In genomic region chr1:110513511-110513910, GRCh38 we compare ENCODE assay signal across 18 cellular contexts. TPM values are rescaled to one million over a fixed set of nuclear protein-coding genes. Genes with fewer than 3 reads are reported as not detected.
DNase-seq lines count a peak whose midpoint lies in the region; ATAC-seq, FAIRE-seq and TF ChIP-seq lines count a peak whose summit lies in the region.
"Had no signal": no experiment of that assay in that cellular context is flagged by ENCODE, and none has a peak within 500 bp of the region (broad histone marks: within the 10 kb centered on the region; RNA-seq: fewer than 3 reads in every experiment).

No MANE protein-coding gene starts in this region.

- no peak overlapping the region for H4K8ac ChIP-seq in H1 (ENCODE audit: extremely low read depth, insufficient read depth, low read length)

- H3K56ac ChIP-seq in H1 (replicated peaks; ENCODE audit: insufficient read length, low read depth, low read length) = no peak overlapping the region

- H2AFZ ChIP-seq in HepG2 (ENCODE audit: low read length) (no peak overlapping the region), H1 (ENCODE audit: low read length) (no peak overlapping the region)

- no peak overlapping the region for H3K18ac ChIP-seq in H1 (ENCODE audit: extremely low read depth, low read length)

- H2AK5ac ChIP-seq in H1 (ENCODE audit: low read depth, low read length) = no peak overlapping the region

- no peaks in the 10 kb centered on the region for H4K20me1 ChIP-seq in HepG2 (ENCODE audit: insufficient read depth, low read length)
- no peaks in the 10 kb centered on the region for H4K20me1 ChIP-seq in H1 (replicated peaks in 1 of 2; ENCODE audit: control insufficient read depth in 1 of 2, insufficient read depth in 2 of 2, low read length in 2 of 2)

- H2BK15ac ChIP-seq in H1 (ENCODE audit: low read length) = 0 out of 2 replicates have a peak overlapping the region, but pooled peaks have one; percentile 5

- H4K5ac ChIP-seq in H1 (ENCODE audit: insufficient read length, low read depth, low read length) = no peak overlapping the region

- H3K36me3 Mint-ChIP-seq in stimulated activated effector memory CD8-positive, alpha-beta T cell treated with anti-CD3 and anti-CD28 coated beads, Interleukin-12 subunit alpha, Interleukin-12 subunit beta, amount 100 ng/mL, for 72 hours = no peaks in the 10 kb centered on the region
- no peaks in the 10 kb centered on the region for H3K36me3 Mint-ChIP-seq in CD4-positive, alpha-beta T cell (ENCODE audit: low read depth)

- H3K9ac ChIP-seq in HepG2 (ENCODE audit: insufficient read depth, low read depth, low read length) (no peak overlapping the region), H1 (replicated peaks in 1 of 4; ENCODE audit: extremely low read depth in 1 of 4, low read depth in 3 of 4, low read length in 3 of 4) (no peak overlapping the region)
- H3K9ac ChIP-seq: KMS-11 had no signal

- no peak overlapping the region for H2BK20ac ChIP-seq in H1 (ENCODE audit: low read length)

- no peak overlapping the region for H3K14ac ChIP-seq in H1 (ENCODE audit: insufficient read length)

- H3K27me3 ChIP-seq in HepG2 (ENCODE audit: control insufficient read depth in 1 of 2, insufficient read depth in 2 of 2, low read length in 2 of 2) (peaks cover 0 to 14% of the 10 kb centered on the region in 2 experiments; a peak in 2 of 5 replicates), right lobe of liver (no peaks in the 10 kb centered on the region), H1 (replicated peaks in 1 of 4; ENCODE audit: control insufficient read depth in 3 of 4, extremely low read depth in 1 of 4, insufficient read depth in 3 of 4, low read length in 3 of 4) (no peaks in the 10 kb centered on the region)
- no peaks in the 10 kb centered on the region for H3K27me3 ChIP-seq in CD4-positive, alpha-beta T cell (ENCODE audit: control insufficient read depth, insufficient read depth, low read length)
- H3K27me3 ChIP-seq: thyroid gland had no signal

- H3K4me3 Mint-ChIP-seq in stimulated activated effector memory CD8-positive, alpha-beta T cell treated with anti-CD3 and anti-CD28 coated beads, Interleukin-12 subunit alpha, Interleukin-12 subunit beta, amount 100 ng/mL, for 72 hours = no peak overlapping the region
- H3K4me3 Mint-ChIP-seq in CD4-positive, alpha-beta T cell = no peak overlapping the region
- H3K4me3 Mint-ChIP-seq: activated naive CD8-positive, alpha-beta T cell treated with anti-CD3 and anti-CD28 coated beads, Interleukin-2, amount 50 U/mL, for 24 hours had no signal

- intact Hi-C loops in HepG2 (cut with micrococcal nuclease; ENCODE audit: unreplicated experiment) (no loop called here), right lobe of liver (cut with DNase I) (no loop called here)
- intact Hi-C loops in CD4-positive, alpha-beta T cell (cut with DNase I, micrococcal nuclease) = no loop called here

- no peaks in the 10 kb centered on the region for H3K79me1 ChIP-seq in H1 (ENCODE audit: low read depth, low read length)

- H4K91ac ChIP-seq in H1 (replicated peaks; ENCODE audit: insufficient read length, low read length) = no peak overlapping the region

- H3K4me1 ChIP-seq in HepG2 (ENCODE audit: insufficient read depth, low read length) (no peaks in the 10 kb centered on the region), right lobe of liver (no peaks in the 10 kb centered on the region), H1 (replicated peaks in 1 of 4; ENCODE audit: control insufficient read depth in 3 of 4, insufficient read depth in 4 of 4, low read length in 3 of 4) (peaks cover 0 to 18% (median 7%) of the 10 kb centered on the region in 4 experiments; a peak in 6 of 7 replicates)
- H3K4me1 ChIP-seq: heart right ventricle, thyroid gland had no signal

- H3K4me1 Mint-ChIP-seq in stimulated activated effector memory CD8-positive, alpha-beta T cell treated with anti-CD3 and anti-CD28 coated beads, Interleukin-12 subunit alpha, Interleukin-12 subunit beta, amount 100 ng/mL, for 72 hours = no peaks in the 10 kb centered on the region
- no peaks in the 10 kb centered on the region for H3K4me1 Mint-ChIP-seq in CD4-positive, alpha-beta T cell (ENCODE audit: low read depth)
- H3K4me1 Mint-ChIP-seq: activated naive CD8-positive, alpha-beta T cell treated with anti-CD3 and anti-CD28 coated beads, Interleukin-2, amount 50 U/mL, for 24 hours had no signal

- TF ChIP-seq POLR2A in HepG2 (IDR thresholded peaks at IDR 0.05; ENCODE audit: insufficient read depth in 1 of 2, low read depth in 2 of 2, low read length in 2 of 2) (no peak), right lobe of liver (IDR thresholded peaks at IDR 0.05) (no peak), H1 (IDR thresholded peaks at IDR 0.05; ENCODE audit: control extremely low read depth in 1 of 2, low read depth in 2 of 2, low read length in 2 of 2) (no peak)

- no peak overlapping the region for H2BK120ac ChIP-seq in H1 (replicated peaks; ENCODE audit: low read depth, low read length)

- no peak overlapping the region for H3K4ac ChIP-seq in H1 (replicated peaks; ENCODE audit: insufficient read length, low read depth, low read length)

- H3K4me2 ChIP-seq in HepG2 (ENCODE audit: low read depth, low read length) (no peak overlapping the region), H1 (ENCODE audit: insufficient read depth in 1 of 2, low read depth in 2 of 2, low read length in 2 of 2) (no peak overlapping the region)
- H3K4me2 ChIP-seq: KMS-11 had no signal

- FAIRE-seq in HepG2 (lab: Jason Lieb, UNC) = no peak
- no peak for FAIRE-seq in H1 (lab: Jason Lieb, UNC)
- FAIRE-seq in GM19239 (lab: Jason Lieb, UNC) = no peak

- no peaks in the 10 kb centered on the region for H3K23me2 ChIP-seq in H1 (ENCODE audit: low read depth, low read length)

- H3K36me3 ChIP-seq in HepG2 (replicated peaks in 1 of 2; ENCODE audit: control insufficient read depth in 1 of 2, insufficient read depth in 2 of 2, low read length in 2 of 2) = no peaks in the 10 kb centered on the region
- H3K36me3 ChIP-seq in right lobe of liver = no peaks in the 10 kb centered on the region
- H3K36me3 ChIP-seq in H1 (ENCODE audit: control insufficient read depth in 2 of 4, insufficient read depth in 4 of 4, low read length in 3 of 4) = no peaks in the 10 kb centered on the region
- H3K36me3 ChIP-seq: heart right ventricle, thyroid gland had no signal

- in situ Hi-C loops in HepG2 (cut with HindIII; ENCODE audit: extremely low pct_ligation_motif_present, low pct_unique_long_range_greater_than_20kb) = no loop called here

- H3K23ac ChIP-seq in H1 (ENCODE audit: insufficient read length) = no peak overlapping the region

- 0 out of 2 replicates have a peak overlapping the region, but pooled peaks have one; percentile 14 for H2BK12ac ChIP-seq in H1 (ENCODE audit: low read depth, low read length)

- H3K9me3 ChIP-seq in HepG2 (ENCODE audit: low read length) (no peaks in the 10 kb centered on the region), right lobe of liver (no peaks in the 10 kb centered on the region), H1 (ENCODE audit: insufficient read depth in 2 of 2, low read depth in 1 of 2, low read length in 1 of 2) (peaks cover 0 to 4% of the 10 kb centered on the region in 2 experiments; a peak in 2 of 4 replicates)
- no peaks in the 10 kb centered on the region for H3K9me3 ChIP-seq in CD4-positive, alpha-beta T cell (ENCODE audit: control insufficient read depth, low read length)
- H3K9me3 ChIP-seq: heart right ventricle, thyroid gland had no signal

- TF ChIP-seq RAD21 in HepG2 (CRISPR knock-in tag; IDR thresholded peaks at IDR 0.05) (no peak), H1 (IDR thresholded peaks at IDR 0.05 in 1 of 2, conservative IDR thresholded peaks at IDR 0.05 in 1 of 2; ENCODE audit: low read depth in 2 of 2, low read length in 2 of 2) (no peak)

- H3K27me3 Mint-ChIP-seq in CD4-positive, alpha-beta T cell = peaks cover 17% of the 10 kb centered on the region

- POLR2A ChIA-PET in HepG2 (lab: Yijun Ruan, JAX) (no interaction called here), H1 (lab: Charles Lee; ENCODE audit: partially characterized antibody) (no interaction called here)
- POLR2A ChIA-PET in CD4-positive, alpha-beta T cell (lab: Charles Lee) = no interaction called here

- H3K27ac ChIP-seq in HepG2 (ENCODE audit: extremely low read length, insufficient read depth, low read length) (no peak overlapping the region), right lobe of liver (no peak overlapping the region), H1 (ENCODE audit: low read depth, low read length) (no peak overlapping the region)
- H3K27ac ChIP-seq in CD4-positive, alpha-beta T cell (ENCODE audit: low read depth, low read length) = no peak overlapping the region
- H3K27ac ChIP-seq: heart right ventricle, KMS-11, thyroid gland had no signal

- H3K27ac Mint-ChIP-seq in stimulated activated effector memory CD8-positive, alpha-beta T cell treated with anti-CD3 and anti-CD28 coated beads, Interleukin-12 subunit alpha, Interleukin-12 subunit beta, amount 100 ng/mL, for 72 hours = no peak overlapping the region
- H3K27ac Mint-ChIP-seq in CD4-positive, alpha-beta T cell = no peak overlapping the region
- H3K27ac Mint-ChIP-seq: activated naive CD8-positive, alpha-beta T cell treated with anti-CD3 and anti-CD28 coated beads, Interleukin-2, amount 50 U/mL, for 24 hours had no signal

- no peaks in the 10 kb centered on the region for H3K9me3 Mint-ChIP-seq in stimulated activated effector memory CD8-positive, alpha-beta T cell treated with anti-CD3 and anti-CD28 coated beads, Interleukin-12 subunit alpha, Interleukin-12 subunit beta, amount 100 ng/mL, for 72 hours
- H3K9me3 Mint-ChIP-seq in CD4-positive, alpha-beta T cell = no peaks in the 10 kb centered on the region
- H3K9me3 Mint-ChIP-seq: activated naive CD8-positive, alpha-beta T cell treated with anti-CD3 and anti-CD28 coated beads, Interleukin-2, amount 50 U/mL, for 24 hours had no signal

- H3K79me2 ChIP-seq in HepG2 (ENCODE audit: insufficient read depth, low read length) (no peaks in the 10 kb centered on the region), H1 (ENCODE audit: control insufficient read depth in 1 of 2, insufficient read depth in 2 of 2, low read length in 2 of 2) (no peaks in the 10 kb centered on the region)

- TF ChIP-seq EP300 in HepG2 (IDR thresholded peaks at IDR 0.05; ENCODE audit: low read depth in 2 of 2, low read length in 2 of 2) (no peak), HepG2 (CRISPR knock-in tag; IDR thresholded peaks at IDR 0.05; ENCODE audit: borderline replicate concordance) (no peak), H1 (IDR thresholded peaks at IDR 0.05; ENCODE audit: borderline replicate concordance in 1 of 2, low read depth in 2 of 2, low read length in 2 of 2) (no peak)

- H3K4me3 ChIP-seq in HepG2 (replicated peaks in 1 of 3; ENCODE audit: insufficient read depth in 1 of 3, low read depth in 2 of 3, low read length in 3 of 3) (no peak overlapping the region), right lobe of liver (no peak overlapping the region), H1 (ENCODE audit: extremely low read depth in 1 of 4, insufficient read depth in 2 of 4, low read depth in 3 of 4, low read length in 4 of 4) (no peak overlapping the region)
- H3K4me3 ChIP-seq: heart right ventricle, thyroid gland had no signal

- TF ChIP-seq CTCF in HepG2 (CRISPR knock-in tag; IDR thresholded peaks at IDR 0.05) (no peak), right lobe of liver (IDR thresholded peaks at IDR 0.05) (no peak), H1 (IDR thresholded peaks at IDR 0.05; ENCODE audit: control extremely low read depth in 1 of 3, insufficient read depth in 1 of 3, low read depth in 1 of 3, low read length in 3 of 3) (peak in 2 of 3 experiments; percentile 6 to 10; a peak in 2 of 4 replicates)
- no peak for TF ChIP-seq CTCF in CD4-positive, alpha-beta T cell (IDR thresholded peaks at IDR 0.05)

- ATAC-seq in HepG2 (peak; percentile 41; the same call in 1 of the 3 replicates), right lobe of liver (no peak)
- peak; percentile 32 for ATAC-seq in stimulated activated effector memory CD8-positive, alpha-beta T cell treated with anti-CD3 and anti-CD28 coated beads, Interleukin-12 subunit alpha, Interleukin-12 subunit beta, amount 100 ng/mL, for 72 hours
- ATAC-seq in CD4-positive, alpha-beta T cell (ENCODE audit: poor library complexity) = no peak
- ATAC-seq: activated naive CD8-positive, alpha-beta T cell treated with anti-CD3 and anti-CD28 coated beads, Interleukin-2, amount 50 U/mL, for 24 hours; left lobe of liver had no signal

- 18% methylated on average over 8 of the region's 8 CpGs for WGBS in HepG2 (ENCODE audit: low lambda C conversion rate)
- WGBS in right lobe of liver (ENCODE audit: insufficient coverage, low coverage, low lambda C conversion rate, missing lambda C conversion rate) = 79% methylated on average over 7 of the region's 8 CpGs
- WGBS in H1 (ENCODE audit: extremely low coverage in 1 of 2, insufficient coverage in 1 of 2, insufficient read length in 1 of 2, insufficient replicate concordance in 2 of 2, low coverage in 1 of 2, low lambda C conversion rate in 2 of 2, missing lambda C conversion rate in 1 of 2), 2 experiments = 76% methylated on average over 5 of the region's 8 CpGs; no CpG with 5 or more reads in 1 of the 2 experiments

- CTCF ChIA-PET in HepG2 (lab: Yijun Ruan, JAX; ENCODE audit: low intra/inter-chr PET ratio, low total read pairs) (no interaction called here), H1 (lab: Charles Lee; ENCODE audit: partially characterized antibody) (interaction anchor here (0.6 to 9.1 kb wide), 8 partner anchors 10 to 454 kb away, joined by 3 to 85 read pairs (median 4); no protein-coding TSS in a partner anchor)
- CTCF ChIA-PET in CD4-positive, alpha-beta T cell (lab: Charles Lee) = interaction anchor here (0.7 kb wide), 1 partner anchor 29 kb away, joined by 4 read pairs; no protein-coding TSS in a partner anchor

- no TSS peak for BruUV-seq in HepG2 (replicated peaks; lab: Mats Ljungman, UMichigan)

- H2BK5ac ChIP-seq in H1 (ENCODE audit: low read depth, low read length) = no peak overlapping the region

- DNase-seq in HepG2 (ENCODE audit: low spot score) = no peak
- no peak for DNase-seq in right lobe of liver
- peak; percentile 64 for DNase-seq in NCI-H2227 (lab: John Stamatoyannopoulos, UW; ENCODE audit: unreplicated experiment)
- DNase-seq in H1 (ENCODE audit: low read depth in 1 of 2, low spot score in 2 of 2) = peak; percentile 29 to 52
- no peak for DNase-seq in stimulated activated effector memory CD8-positive, alpha-beta T cell treated with anti-CD3 and anti-CD28 coated beads, Interleukin-12 subunit alpha, Interleukin-12 subunit beta, amount 100 ng/mL, for 72 hours (ENCODE audit: low spot score in 2 of 2)
- no peak for DNase-seq in CD4-positive, alpha-beta T cell
- DNase-seq in NCI-H2081 treated with DMSO at 0.1 percent for 48 hours (lab: John Stamatoyannopoulos, UW) = no peak
- no peak for DNase-seq in GM19239 (ENCODE audit: insufficient read length, low spot score)
- DNase-seq: activated naive CD8-positive, alpha-beta T cell treated with anti-CD3 and anti-CD28 coated beads, Interleukin-2, amount 50 U/mL, for 24 hours; heart right ventricle; NCI-H1930; SW 1271; thyroid gland had no signal

RNA-seq across cellular contexts. Expression of gene KCNA10, which starts 5.5 kb away (rescaled TPM):
- total RNA-seq in HepG2 (2016; rRNA removed; fragmentation: Illumina TruSeq; extraction: Trizol) = not detected in 2 replicates
- not detected in 2 replicates for total RNA-seq in HepG2 (2016; cell fraction: cytosol; rRNA removed; fragmentation: Illumina TruSeq; extraction: Trizol; ENCODE audit: low read depth)
- not detected in 2 replicates for total RNA-seq in HepG2 (2016; cell fraction: insoluble cytoplasmic fraction; rRNA removed; fragmentation: Illumina TruSeq; extraction: Trizol)
- total RNA-seq in HepG2 (2016; cell fraction: membrane; rRNA removed; fragmentation: Illumina TruSeq; extraction: Trizol) = not detected in 2 replicates
- total RNA-seq in HepG2 (2016; cell fraction: nucleus; rRNA removed; fragmentation: Illumina TruSeq; extraction: Trizol) = not detected in 2 replicates
- not detected in 2 replicates for polyA plus RNA-seq in HepG2 (2011; rRNA removed)
- polyA plus RNA-seq in HepG2 (2011; cell fraction: cytosol; rRNA removed) = not detected in 2 replicates
- not detected in 2 replicates for polyA plus RNA-seq in HepG2 (2011; cell fraction: nucleus; rRNA removed)
- polyA plus RNA-seq in HepG2 (2012) = not detected in 2 replicates
- polyA plus RNA-seq in HepG2 (2016; cell fraction: cytosol; fragmentation: Illumina TruSeq; extraction: Trizol; ENCODE audit: low read depth) = not detected in 2 replicates
- polyA plus RNA-seq in HepG2 (2016; cell fraction: insoluble cytoplasmic fraction; fragmentation: Illumina TruSeq; extraction: Trizol; ENCODE audit: low read depth) = not detected in 2 replicates
- polyA plus RNA-seq in HepG2 (2016; cell fraction: membrane; fragmentation: Illumina TruSeq; extraction: Trizol; ENCODE audit: low read depth) = not detected in 2 replicates
- not detected in 2 replicates for polyA plus RNA-seq in HepG2 (2016; cell fraction: nucleus; fragmentation: Illumina TruSeq; extraction: Trizol; ENCODE audit: insufficient read depth, low read depth)
- polyA minus RNA-seq in HepG2 (2011; rRNA and poly(A)+ RNA removed; ENCODE audit: low replicate concordance) = 0.19 TPM in 1 of 2 replicates, not detected in the other
- polyA minus RNA-seq in HepG2 (2011; cell fraction: cytosol; rRNA and poly(A)+ RNA removed) = not detected in 2 replicates
- not detected in 2 replicates for polyA minus RNA-seq in HepG2 (2011; cell fraction: nucleus; rRNA and poly(A)+ RNA removed)
- total RNA-seq in right lobe of liver = not detected
- not detected in 2 replicates for total RNA-seq in H1 (2021; fragmentation: NEBNext Ultra II Directional; extraction: Animal tissue kit (Norgen Biotek cat#: 25700))
- polyA plus RNA-seq in H1 (2011; rRNA removed) = not detected in 2 replicates
- polyA plus RNA-seq in H1 (2011; cell fraction: cytosol; rRNA removed) = not detected
- polyA plus RNA-seq in H1 (2011; cell fraction: nucleus; rRNA removed) = not detected
- polyA plus RNA-seq in H1 (2012, experiment 1 of 2) = not detected in 4 replicates
- not detected for polyA plus RNA-seq in H1 (2012, experiment 2 of 2)
- polyA plus RNA-seq in H1 (2013, experiment 1 of 2) = not detected
- not detected for polyA plus RNA-seq in H1 (2013, experiment 2 of 2)
- not detected in 2 replicates for polyA minus RNA-seq in H1 (2011; rRNA and poly(A)+ RNA removed)
- polyA minus RNA-seq in H1 (2011; cell fraction: cytosol; rRNA and poly(A)+ RNA removed) = not detected
- not detected for polyA minus RNA-seq in H1 (2011; cell fraction: nucleus; rRNA and poly(A)+ RNA removed)
- total RNA-seq in CD4-positive, alpha-beta T cell = not detected
- total RNA-seq: cerebellum, epithelial cell of proximal tubule, heart right ventricle, left lobe of liver, myocyte, thyroid gland had no signal
- polyA plus RNA-seq: heart right ventricle had no signal

Comparison
In these comparisons a context has a peak if more than half of its experiments do, and no peak if none do; other contexts are left out.
1. ATAC-seq: peak in HepG2 (single experiment) and stimulated activated effector memory CD8-positive, alpha-beta T cell treated with anti-CD3 and anti-CD28 coated beads, Interleukin-12 subunit alpha, Interleukin-12 subunit beta, amount 100 ng/mL, for 72 hours (single experiment); none in right lobe of liver (0 of 4) and CD4-positive, alpha-beta T cell (single experiment).
2. DNase-seq: peak in NCI-H2227 (single experiment) and H1 (2 of 2); none in HepG2 (single experiment), right lobe of liver (0 of 3), stimulated activated effector memory CD8-positive, alpha-beta T cell treated with anti-CD3 and anti-CD28 coated beads, Interleukin-12 subunit alpha, Interleukin-12 subunit beta, amount 100 ng/mL, for 72 hours (0 of 2), CD4-positive, alpha-beta T cell (0 of 10), NCI-H2081 treated with DMSO at 0.1 percent for 48 hours (single experiment) and GM19239 (single experiment).
3. CTCF ChIP-seq: peak in H1 (2 of 3); none in HepG2 (single experiment), right lobe of liver (0 of 4) and CD4-positive, alpha-beta T cell (single experiment).
4. Of the 41 proteins assayed by ChIP-seq in both HepG2 and H1: peak only in HepG2: none; only in H1: CTCF; in both: none; in neither: 40.